ENCODE assay signal across 2 cellular contexts in the genomic region with DNA sequence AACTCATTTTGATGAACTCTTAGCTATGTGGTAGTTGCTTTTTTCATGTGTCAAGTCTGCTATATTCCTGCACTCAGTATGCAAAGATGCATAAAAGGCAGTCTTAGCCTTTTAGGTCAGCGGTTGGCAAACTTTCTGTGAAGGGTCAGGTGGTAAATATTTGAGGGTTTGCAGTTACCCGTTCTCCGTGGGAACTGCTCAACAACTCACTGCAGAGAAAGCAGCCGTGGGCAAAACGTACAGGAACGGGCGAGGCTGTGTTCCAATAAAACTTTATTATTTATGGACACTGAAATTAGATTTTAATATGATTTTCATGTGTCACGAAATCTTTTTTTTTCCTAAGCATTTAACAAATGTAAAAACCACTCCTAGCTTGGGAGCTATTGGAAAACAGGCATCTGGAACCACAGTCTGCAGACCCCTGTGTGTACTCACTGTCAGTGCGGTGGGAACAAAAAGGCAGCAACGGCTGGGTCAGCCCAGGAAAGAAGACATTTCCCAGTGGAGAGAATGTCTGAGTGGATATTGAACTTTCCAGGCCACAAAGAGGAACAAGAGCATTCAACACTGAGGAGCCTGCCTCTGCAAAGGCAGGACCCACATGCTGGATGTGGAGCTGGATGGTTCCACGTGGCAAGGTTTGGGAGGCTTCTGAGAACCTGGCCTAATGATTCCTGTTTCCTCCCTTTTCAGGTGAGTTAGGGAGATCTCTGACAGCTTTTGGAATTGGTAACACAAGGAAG.
TF ChIP-seq lines count a peak whose summit lies in the region.

No MANE protein-coding gene starts in this region.

TF ChIP-seq in SK-N-SH, 30 proteins besides CTCF, POLR2A, EP300 and RAD21 (continued from another document):
- TF ChIP-seq, protein P1, sequence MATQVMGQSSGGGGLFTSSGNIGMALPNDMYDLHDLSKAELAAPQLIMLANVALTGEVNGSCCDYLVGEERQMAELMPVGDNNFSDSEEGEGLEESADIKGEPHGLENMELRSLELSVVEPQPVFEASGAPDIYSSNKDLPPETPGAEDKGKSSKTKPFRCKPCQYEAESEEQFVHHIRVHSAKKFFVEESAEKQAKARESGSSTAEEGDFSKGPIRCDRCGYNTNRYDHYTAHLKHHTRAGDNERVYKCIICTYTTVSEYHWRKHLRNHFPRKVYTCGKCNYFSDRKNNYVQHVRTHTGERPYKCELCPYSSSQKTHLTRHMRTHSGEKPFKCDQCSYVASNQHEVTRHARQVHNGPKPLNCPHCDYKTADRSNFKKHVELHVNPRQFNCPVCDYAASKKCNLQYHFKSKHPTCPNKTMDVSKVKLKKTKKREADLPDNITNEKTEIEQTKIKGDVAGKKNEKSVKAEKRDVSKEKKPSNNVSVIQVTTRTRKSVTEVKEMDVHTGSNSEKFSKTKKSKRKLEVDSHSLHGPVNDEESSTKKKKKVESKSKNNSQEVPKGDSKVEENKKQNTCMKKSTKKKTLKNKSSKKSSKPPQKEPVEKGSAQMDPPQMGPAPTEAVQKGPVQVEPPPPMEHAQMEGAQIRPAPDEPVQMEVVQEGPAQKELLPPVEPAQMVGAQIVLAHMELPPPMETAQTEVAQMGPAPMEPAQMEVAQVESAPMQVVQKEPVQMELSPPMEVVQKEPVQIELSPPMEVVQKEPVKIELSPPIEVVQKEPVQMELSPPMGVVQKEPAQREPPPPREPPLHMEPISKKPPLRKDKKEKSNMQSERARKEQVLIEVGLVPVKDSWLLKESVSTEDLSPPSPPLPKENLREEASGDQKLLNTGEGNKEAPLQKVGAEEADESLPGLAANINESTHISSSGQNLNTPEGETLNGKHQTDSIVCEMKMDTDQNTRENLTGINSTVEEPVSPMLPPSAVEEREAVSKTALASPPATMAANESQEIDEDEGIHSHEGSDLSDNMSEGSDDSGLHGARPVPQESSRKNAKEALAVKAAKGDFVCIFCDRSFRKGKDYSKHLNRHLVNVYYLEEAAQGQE (IDR thresholded peaks at IDR 0.05; ENCODE audit: low read depth, low read length): no peak
- TF ChIP-seq, protein P2, sequence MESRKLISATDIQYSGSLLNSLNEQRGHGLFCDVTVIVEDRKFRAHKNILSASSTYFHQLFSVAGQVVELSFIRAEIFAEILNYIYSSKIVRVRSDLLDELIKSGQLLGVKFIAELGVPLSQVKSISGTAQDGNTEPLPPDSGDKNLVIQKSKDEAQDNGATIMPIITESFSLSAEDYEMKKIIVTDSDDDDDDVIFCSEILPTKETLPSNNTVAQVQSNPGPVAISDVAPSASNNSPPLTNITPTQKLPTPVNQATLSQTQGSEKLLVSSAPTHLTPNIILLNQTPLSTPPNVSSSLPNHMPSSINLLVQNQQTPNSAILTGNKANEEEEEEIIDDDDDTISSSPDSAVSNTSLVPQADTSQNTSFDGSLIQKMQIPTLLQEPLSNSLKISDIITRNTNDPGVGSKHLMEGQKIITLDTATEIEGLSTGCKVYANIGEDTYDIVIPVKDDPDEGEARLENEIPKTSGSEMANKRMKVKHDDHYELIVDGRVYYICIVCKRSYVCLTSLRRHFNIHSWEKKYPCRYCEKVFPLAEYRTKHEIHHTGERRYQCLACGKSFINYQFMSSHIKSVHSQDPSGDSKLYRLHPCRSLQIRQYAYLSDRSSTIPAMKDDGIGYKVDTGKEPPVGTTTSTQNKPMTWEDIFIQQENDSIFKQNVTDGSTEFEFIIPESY (IDR thresholded peaks at IDR 0.05; ENCODE audit: borderline replicate concordance, low read depth): no peak
- TF ChIP-seq RFX5 (IDR thresholded peaks at IDR 0.05; ENCODE audit: low read length): no peak

TF ChIP-seq in SK-N-SH treated with all-trans-retinoic acid at 6 μM for 48 hours, 23 proteins besides CTCF, POLR2A, EP300 and RAD21 (continued from another document):
- TF ChIP-seq, protein P3, sequence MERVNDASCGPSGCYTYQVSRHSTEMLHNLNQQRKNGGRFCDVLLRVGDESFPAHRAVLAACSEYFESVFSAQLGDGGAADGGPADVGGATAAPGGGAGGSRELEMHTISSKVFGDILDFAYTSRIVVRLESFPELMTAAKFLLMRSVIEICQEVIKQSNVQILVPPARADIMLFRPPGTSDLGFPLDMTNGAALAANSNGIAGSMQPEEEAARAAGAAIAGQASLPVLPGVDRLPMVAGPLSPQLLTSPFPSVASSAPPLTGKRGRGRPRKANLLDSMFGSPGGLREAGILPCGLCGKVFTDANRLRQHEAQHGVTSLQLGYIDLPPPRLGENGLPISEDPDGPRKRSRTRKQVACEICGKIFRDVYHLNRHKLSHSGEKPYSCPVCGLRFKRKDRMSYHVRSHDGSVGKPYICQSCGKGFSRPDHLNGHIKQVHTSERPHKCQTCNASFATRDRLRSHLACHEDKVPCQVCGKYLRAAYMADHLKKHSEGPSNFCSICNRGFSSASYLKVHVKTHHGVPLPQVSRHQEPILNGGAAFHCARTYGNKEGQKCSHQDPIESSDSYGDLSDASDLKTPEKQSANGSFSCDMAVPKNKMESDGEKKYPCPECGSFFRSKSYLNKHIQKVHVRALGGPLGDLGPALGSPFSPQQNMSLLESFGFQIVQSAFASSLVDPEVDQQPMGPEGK (CRISPR knock-in tag; IDR thresholded peaks at IDR 0.05; ENCODE audit: borderline replicate concordance): no peak
- TF ChIP-seq ZNF70 (CRISPR knock-in tag; IDR thresholded peaks at IDR 0.05) (no peak), ZNF565 (CRISPR knock-in tag; conservative IDR thresholded peaks at IDR 0.05; ENCODE audit: low read depth) (no peak), SNAI2 (CRISPR knock-in tag; IDR thresholded peaks at IDR 0.05) (no peak), ARNTL (CRISPR knock-in tag; IDR thresholded peaks at IDR 0.05; ENCODE audit: borderline replicate concordance, low read depth) (no peak), BACH2 (CRISPR knock-in tag; IDR thresholded peaks at IDR 0.05; ENCODE audit: borderline replicate concordance) (no peak), ZFP3 (CRISPR knock-in tag; IDR thresholded peaks at IDR 0.05) (no peak)
- TF ChIP-seq, protein P4, sequence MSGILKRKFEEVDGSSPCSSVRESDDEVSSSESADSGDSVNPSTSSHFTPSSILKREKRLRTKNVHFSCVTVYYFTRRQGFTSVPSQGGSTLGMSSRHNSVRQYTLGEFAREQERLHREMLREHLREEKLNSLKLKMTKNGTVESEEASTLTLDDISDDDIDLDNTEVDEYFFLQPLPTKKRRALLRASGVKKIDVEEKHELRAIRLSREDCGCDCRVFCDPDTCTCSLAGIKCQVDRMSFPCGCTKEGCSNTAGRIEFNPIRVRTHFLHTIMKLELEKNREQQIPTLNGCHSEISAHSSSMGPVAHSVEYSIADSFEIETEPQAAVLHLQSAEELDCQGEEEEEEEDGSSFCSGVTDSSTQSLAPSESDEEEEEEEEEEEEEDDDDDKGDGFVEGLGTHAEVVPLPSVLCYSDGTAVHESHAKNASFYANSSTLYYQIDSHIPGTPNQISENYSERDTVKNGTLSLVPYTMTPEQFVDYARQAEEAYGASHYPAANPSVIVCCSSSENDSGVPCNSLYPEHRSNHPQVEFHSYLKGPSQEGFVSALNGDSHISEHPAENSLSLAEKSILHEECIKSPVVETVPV (CRISPR knock-in tag; IDR thresholded peaks at IDR 0.05): no peak
- TF ChIP-seq, protein P5, sequence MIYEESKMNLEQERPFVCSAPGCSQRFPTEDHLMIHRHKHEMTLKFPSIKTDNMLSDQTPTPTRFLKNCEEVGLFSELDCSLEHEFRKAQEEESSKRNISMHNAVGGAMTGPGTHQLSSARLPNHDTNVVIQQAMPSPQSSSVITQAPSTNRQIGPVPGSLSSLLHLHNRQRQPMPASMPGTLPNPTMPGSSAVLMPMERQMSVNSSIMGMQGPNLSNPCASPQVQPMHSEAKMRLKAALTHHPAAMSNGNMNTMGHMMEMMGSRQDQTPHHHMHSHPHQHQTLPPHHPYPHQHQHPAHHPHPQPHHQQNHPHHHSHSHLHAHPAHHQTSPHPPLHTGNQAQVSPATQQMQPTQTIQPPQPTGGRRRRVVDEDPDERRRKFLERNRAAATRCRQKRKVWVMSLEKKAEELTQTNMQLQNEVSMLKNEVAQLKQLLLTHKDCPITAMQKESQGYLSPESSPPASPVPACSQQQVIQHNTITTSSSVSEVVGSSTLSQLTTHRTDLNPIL (CRISPR knock-in tag; IDR thresholded peaks at IDR 0.05; ENCODE audit: low read depth): no peak
